Comparison of ENCODE assay signal across 11 cellular contexts in the genomic region with DNA sequence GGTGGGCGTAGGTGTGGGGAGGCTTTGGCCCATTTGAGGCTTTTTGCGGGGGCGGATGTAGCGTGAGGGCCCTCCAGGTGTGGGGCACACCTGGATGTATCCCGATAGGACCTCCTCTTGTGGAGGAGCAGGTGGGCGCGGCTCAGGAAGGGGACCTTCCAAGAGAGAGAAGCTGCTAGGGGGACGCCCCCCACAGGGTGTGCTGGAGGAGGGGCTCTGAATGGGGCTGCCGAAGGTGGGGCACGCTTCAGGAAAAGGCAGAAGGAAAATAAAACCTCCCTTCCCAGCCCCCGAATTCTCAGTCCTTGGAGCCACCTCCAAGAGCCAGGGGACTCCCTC. TPM values are rescaled to one million over a fixed set of nuclear protein-coding genes. Genes with fewer than 3 reads are reported as not detected.
A peak's percentile ranks its signal among the peaks of the same experiment; 100 is the strongest.
DNase-seq lines count a peak whose midpoint lies in the region; ATAC-seq and TF ChIP-seq lines count a peak whose summit lies in the region.
"Had no signal": no experiment of that assay in that cellular context is flagged by ENCODE, and none has a peak within 500 bp of the region (broad histone marks: within the 10 kb centered on the region; RNA-seq: fewer than 3 reads in every experiment).

No MANE protein-coding gene starts in this region.

- TF ChIP-seq CTCF in heart left ventricle (IDR thresholded peaks at IDR 0.05) (no peak), colonic mucosa (IDR thresholded peaks at IDR 0.05) (no peak)

- H3K9me3 ChIP-seq in heart left ventricle (no peaks in the 10 kb centered on the region), colonic mucosa (no peaks in the 10 kb centered on the region), muscle layer of colon (ENCODE audit: low read length) (no peaks in the 10 kb centered on the region), SJCRH30 (replicated peaks) (no peaks in the 10 kb centered on the region)

- H3K27me3 ChIP-seq in heart left ventricle (no peaks in the 10 kb centered on the region), colonic mucosa (no peaks in the 10 kb centered on the region), muscle layer of colon (ENCODE audit: control insufficient read depth in 1 of 2, insufficient read depth in 2 of 2, low read length in 2 of 2) (no peaks in the 10 kb centered on the region), SJCRH30 (peaks cover 5% of the 10 kb centered on the region)

- DNase-seq in heart left ventricle (peak in 1 of 5 donors; percentile 29), Right ventricle myocardium inferior (ENCODE audit: missing footprints) (no peak), colonic mucosa (no peak), SJCRH30 (no peak), globus pallidus (ENCODE audit: low spot score) (no peak)
- DNase-seq in stimulated activated CD4-positive, alpha-beta T cell treated with anti-CD3 and anti-CD28 coated beads, Interleukin-1b, Interleukin-23, amount 100 ng/mL, for 48 hours: no peak
- DNase-seq: amniotic stem cell, DND-41 had no signal

- no peaks in the 10 kb centered on the region for H3K36me3 ChIP-seq in heart left ventricle
- H3K36me3 ChIP-seq in colonic mucosa: no peaks in the 10 kb centered on the region
- H3K36me3 ChIP-seq in muscle layer of colon (ENCODE audit: insufficient read depth, low read length): no peaks in the 10 kb centered on the region
- H3K36me3 ChIP-seq in urinary bladder (ENCODE audit: insufficient read depth): no peaks in the 10 kb centered on the region
- H3K36me3 ChIP-seq in SJCRH30: no peaks in the 10 kb centered on the region

- H3K4me3 ChIP-seq in heart left ventricle: peak overlapping the region; percentile 53 to 79 (median 66)
- H3K4me3 ChIP-seq in colonic mucosa: peak overlapping the region; percentile 61
- H3K4me3 ChIP-seq in muscle layer of colon (ENCODE audit: low read depth in 1 of 2, low read length in 2 of 2): peak overlapping the region; percentile 67 to 70
- H3K4me3 ChIP-seq in urinary bladder (ENCODE audit: low read depth, low read length): peak overlapping the region; percentile 55
- H3K4me3 ChIP-seq in SJCRH30: no peak overlapping the region

- TF ChIP-seq POLR2A in heart left ventricle (IDR thresholded peaks at IDR 0.05): no peak

- no peak for ATAC-seq in heart left ventricle
- no peak for ATAC-seq in Right ventricle myocardium inferior

- H3K4me1 ChIP-seq in heart left ventricle (peaks cover 0 to 47% (median 22%) of the 10 kb centered on the region in 12 donors), colonic mucosa (no peaks in the 10 kb centered on the region), muscle layer of colon (ENCODE audit: insufficient read depth, low read length) (peaks cover 23% of the 10 kb centered on the region), urinary bladder (ENCODE audit: insufficient read depth) (no peaks in the 10 kb centered on the region), SJCRH30 (no peaks in the 10 kb centered on the region)

- 27 to 45% (median 35%) methylated on average over 10 to 11 of the region's 11 CpGs for WGBS in heart left ventricle, 4 donors
- 48% methylated on average over 11 of the region's 11 CpGs for WGBS in urinary bladder

- H3K9ac ChIP-seq in colonic mucosa (ENCODE audit: low read depth in 2 of 2, low read length in 2 of 2) (peak overlapping the region in 1 of 2 donors; percentile 68), muscle layer of colon (ENCODE audit: low read length) (peak overlapping the region; percentile 49)

- intact Hi-C loops in heart left ventricle (cut with DNase I) (no loop called here), Right ventricle myocardium inferior (cut with DNase I) (no loop called here), colonic mucosa (cut with DNase I) (no loop called here)

- peak overlapping the region in 10 of 12 donors; percentile 16 to 88 (median 72) for H3K27ac ChIP-seq in heart left ventricle
- no peak overlapping the region for H3K27ac ChIP-seq in colonic mucosa
- peak overlapping the region; percentile 56 for H3K27ac ChIP-seq in muscle layer of colon (ENCODE audit: low read depth, low read length)
- H3K27ac ChIP-seq in urinary bladder (ENCODE audit: low read depth): no peak overlapping the region
- no peak overlapping the region for H3K27ac ChIP-seq in SJCRH30

RNA-seq across cellular contexts. Expression of a gene that starts 0.6 kb away (rescaled TPM):
- 10 to 100 TPM in 3 of 9 donors, 1 to 10 TPM in 6; 4.1 to 11.0 (median 6.8) TPM for total RNA-seq in heart left ventricle
- polyA plus RNA-seq in heart left ventricle: 1 to 10 TPM; 2.1 to 2.7 TPM
- total RNA-seq in Right ventricle myocardium inferior: 7.5 TPM
- 1 to 10 TPM; 3.3 to 3.9 TPM for total RNA-seq in colonic mucosa
- total RNA-seq in urinary bladder: 1.9 TPM
- 2.0 TPM for polyA plus RNA-seq in urinary bladder
- not detected in 2 replicates for total RNA-seq in SJCRH30 (2014; rRNA removed; shearing (Covaris generic))

RNA-seq across cellular contexts. Expression of a gene that starts 32.1 kb away (rescaled TPM):
- not detected for total RNA-seq in heart left ventricle
- polyA plus RNA-seq in heart left ventricle: not detected
- total RNA-seq in Right ventricle myocardium inferior: not detected
- total RNA-seq in colonic mucosa: not detected
- total RNA-seq in urinary bladder: not detected
- polyA plus RNA-seq in urinary bladder: not detected
- 0.02 TPM in 1 of 2 replicates, not detected in the other for total RNA-seq in SJCRH30 (2014; rRNA removed; shearing (Covaris generic))
- total RNA-seq: liver had no signal
- polyA plus RNA-seq: liver had no signal

Comparison
In these comparisons a context has a peak if more than half of its experiments do, and no peak if none do; other contexts are left out.
1. H3K27ac ChIP-seq: peak in heart left ventricle (10 of 12) and muscle layer of colon (single experiment); none in colonic mucosa (single experiment), urinary bladder (single experiment) and SJCRH30 (single experiment).